ENCODE assay signal across 8 cellular contexts in genomic region chr22:46036558-46037408, GRCh38. TPM values are rescaled to one million over a fixed set of nuclear protein-coding genes. Genes with fewer than 3 reads are reported as not detected.
DNase-seq lines count a peak whose midpoint lies in the region; ATAC-seq and TF ChIP-seq lines count a peak whose summit lies in the region.

No MANE protein-coding gene starts in this region.

- peaks cover 17% of the 10 kb centered on the region for H3K27me3 Mint-ChIP-seq in progenitor cell of endocrine pancreas

- H3K27ac Mint-ChIP-seq in progenitor cell of endocrine pancreas: no peak overlapping the region

- TF ChIP-seq CTCF in gastroesophageal sphincter (IDR thresholded peaks at IDR 0.05): no peak
- TF ChIP-seq CTCF in progenitor cell of endocrine pancreas (IDR thresholded peaks at IDR 0.05; ENCODE audit: unreplicated experiment): no peak

- H3K4me1 Mint-ChIP-seq in progenitor cell of endocrine pancreas (ENCODE audit: low read depth): no peaks in the 10 kb centered on the region

- no peaks in the 10 kb centered on the region for H3K9me3 ChIP-seq in gastroesophageal sphincter

- H3K4me3 ChIP-seq in gastroesophageal sphincter: peak overlapping the region; percentile 55 to 72

- no peaks in the 10 kb centered on the region for H3K36me3 ChIP-seq in gastroesophageal sphincter

- peak overlapping the region; percentile 80 for H3K4me3 Mint-ChIP-seq in progenitor cell of endocrine pancreas (ENCODE audit: low read depth)

- no peaks in the 10 kb centered on the region for H3K36me3 Mint-ChIP-seq in progenitor cell of endocrine pancreas (ENCODE audit: insufficient read depth)

- TF ChIP-seq POLR2A in gastroesophageal sphincter (IDR thresholded peaks at IDR 0.05): no peak

- peaks cover 0 to 52% (median 13%) of the 10 kb centered on the region in 3 donors for H3K4me1 ChIP-seq in gastroesophageal sphincter

- TF ChIP-seq EP300 in gastroesophageal sphincter (IDR thresholded peaks at IDR 0.05): no peak

- no peaks in the 10 kb centered on the region for H3K9me3 Mint-ChIP-seq in progenitor cell of endocrine pancreas (ENCODE audit: low read depth)

- ATAC-seq in gastroesophageal sphincter (no peak), GM18502 (IDR thresholded peaks at IDR 0.05; ENCODE audit: poor library complexity, unreplicated experiment) (no peak)

- peak overlapping the region; percentile 74 to 99 (median 96) for H3K27ac ChIP-seq in gastroesophageal sphincter

- peak; percentile 21 for DNase-seq in NK-92 treated with Interleukin-12 subunit alpha and Interleukin-12 subunit beta, amount 100 ng/mL, for 24 hours (lab: John Stamatoyannopoulos, UW)
- DNase-seq in NK-92 (lab: John Stamatoyannopoulos, UW; ENCODE audit: unreplicated experiment): no peak
- peak; percentile 90 for DNase-seq in NCI-H69 (lab: John Stamatoyannopoulos, UW)
- DNase-seq in activated T-cell treated with anti-CD3 and anti-CD28 coated beads, Interleukin-2, amount 50 U/mL, for 48 hours: peak; percentile 58 to 62
- DNase-seq in progenitor cell of endocrine pancreas (ENCODE audit: low spot score, unreplicated experiment): peak; percentile 9
- DNase-seq in middle frontal gyrus (ENCODE audit: extremely low spot score, low spot score): no peak

- WGBS in gastroesophageal sphincter (ENCODE audit: low coverage in 1 of 2), 2 donors: 48 to 70% methylated on average over 5 to 10 of the region's 18 CpGs

- no peaks in the 10 kb centered on the region for H3K27me3 ChIP-seq in gastroesophageal sphincter

RNA-seq across cellular contexts. Expression of gene WNT7B, which starts 59.8 kb away (rescaled TPM):
- 1 to 10 TPM in 1 of 4 donors, not detected in 3; 1.2 TPM for total RNA-seq in gastroesophageal sphincter
- total RNA-seq in progenitor cell of endocrine pancreas: 3.7 and 4.3 TPM in 2 replicates

Comparison
In these comparisons a context has a peak if more than half of its experiments do, and no peak if none do; other contexts are left out.
1. DNase-seq: peak in NK-92 treated with Interleukin-12 subunit alpha and Interleukin-12 subunit beta, amount 100 ng/mL, for 24 hours (single experiment), NCI-H69 (single experiment), activated T-cell treated with anti-CD3 and anti-CD28 coated beads, Interleukin-2, amount 50 U/mL, for 48 hours (2 of 2) and progenitor cell of endocrine pancreas (single experiment); none in NK-92 (single experiment) and middle frontal gyrus (single experiment).